ENCODE assay signal across 13 cellular contexts in genomic region chr14:72402429-72402772, GRCh38.
DNase-seq lines count a peak whose midpoint lies in the region; ATAC-seq and TF ChIP-seq lines count a peak whose summit lies in the region.
"Had no signal": no experiment of that assay in that cellular context is flagged by ENCODE, and none has a peak within 500 bp of the region (broad histone marks: within the 10 kb centered on the region; RNA-seq: fewer than 3 reads in every experiment).

No MANE protein-coding gene starts in this region.

- no peak overlapping the region for H4K8ac ChIP-seq in H9 (replicated peaks; ENCODE audit: insufficient read length, low read depth, low read length)

- H3K4me3 ChIP-seq in BLaER1 (no peak overlapping the region), HAP-1 (no peak overlapping the region)
- H3K4me3 ChIP-seq in BLaER1 treated with 17β-estradiol and CSF1 and Interleukin-3, amounts not matched to agents 10 nM and 100 nM, result no peak overlapping the region

- no peak for ATAC-seq in left lobe of liver

- no peaks in the 10 kb centered on the region for H3K27me3 ChIP-seq in BLaER1
- H3K27me3 ChIP-seq in BLaER1 treated with 17β-estradiol and CSF1 and Interleukin-3, amounts not matched to agents 10 nM and 100 nM, result no peaks in the 10 kb centered on the region
- H3K27me3 ChIP-seq in H9 (ENCODE audit: insufficient read depth, low read length), result no peaks in the 10 kb centered on the region
- no peaks in the 10 kb centered on the region for H3K27me3 ChIP-seq in HAP-1 (ENCODE audit: low read depth)

- in situ Hi-C loops in HAP-1 (cut with MboI; ENCODE audit: low sequenced_read_pairs), result no loop called here

- no peaks in the 10 kb centered on the region for H3K79me1 ChIP-seq in H9 (ENCODE audit: insufficient read depth, low read depth, low read length, poor library complexity, severe bottlenecking)

- H3K23me2 ChIP-seq in H9 (ENCODE audit: insufficient read length, low read depth, low read length, poor library complexity, severe bottlenecking), result no peaks in the 10 kb centered on the region

- H3K18ac ChIP-seq in H9 (ENCODE audit: insufficient read length, low read depth, low read length), result no peak overlapping the region

- H3K4me1 Mint-ChIP-seq in activated T-helper 2 cell treated with anti-CD3 and anti-CD28 coated beads, Interferon-gamma antibody, Interleukin-2, Interleukin-4, amounts not matched to agents 10 μg/mL and 5 μg/mL and 100 μg/mL, durations not matched to agents 14 hours and 24 hours and 36 hours (ENCODE audit: low read depth), result peaks cover 27% of the 10 kb centered on the region
- H3K4me1 Mint-ChIP-seq in H9, result peaks cover 6 to 7% of the 10 kb centered on the region in 2 experiments; a peak in 3 of 4 replicates

- intact Hi-C loops in activated T-helper 2 cell treated with anti-CD3 and anti-CD28 coated beads, Interferon-gamma antibody, Interleukin-2, Interleukin-4, amounts not matched to agents 10 μg/mL and 5 μg/mL and 100 μg/mL, durations not matched to agents 14 hours and 24 hours and 36 hours (cut with micrococcal nuclease), result no loop called here

- H3K27ac ChIP-seq in BLaER1, result 0 out of 2 replicates have a peak overlapping the region, but pooled peaks have one; percentile 58
- peak overlapping the region in 1 of 11 experiments; percentile 54; a peak in 2 of 22 replicates for H3K27ac ChIP-seq in BLaER1 treated with 17β-estradiol and CSF1 and Interleukin-3, amounts not matched to agents 10 nM and 100 nM
- peak overlapping the region; percentile 63 for H3K27ac ChIP-seq in KOPT-K1 (ENCODE audit: low read depth, low read length, poor library complexity, severe bottlenecking)
- H3K27ac ChIP-seq in H9 (ENCODE audit: insufficient read length, low read depth, low read length), result no peak overlapping the region
- H3K27ac ChIP-seq: KMS-11 had no signal

- no peak overlapping the region for H2BK12ac ChIP-seq in H9 (ENCODE audit: insufficient read length, low read depth, low read length)

- H3K4ac ChIP-seq in H9 (ENCODE audit: low read depth, low read length), result no peak overlapping the region

- no peak overlapping the region for H2BK5ac ChIP-seq in H9 (ENCODE audit: insufficient read length, low read length)

- H2BK15ac ChIP-seq in H9 (ENCODE audit: low read depth, low read length), result no peak overlapping the region

- no peak overlapping the region for H2BK120ac ChIP-seq in H9 (ENCODE audit: low read depth, low read length, poor library complexity, severe bottlenecking)

- no peak overlapping the region for H2AFZ ChIP-seq in H9 (ENCODE audit: low read length)

- H3K56ac ChIP-seq in H9 (ENCODE audit: insufficient read length, low read depth, low read length), result no peak overlapping the region

- H4K20me1 ChIP-seq in BLaER1 (no peaks in the 10 kb centered on the region), H9 (ENCODE audit: control insufficient read depth, insufficient read depth, insufficient read length) (no peaks in the 10 kb centered on the region)
- no peaks in the 10 kb centered on the region for H4K20me1 ChIP-seq in BLaER1 treated with 17β-estradiol and CSF1 and Interleukin-3, amounts not matched to agents 10 nM and 100 nM

- H3K23ac ChIP-seq in H9 (ENCODE audit: insufficient read length, low read depth, low read length), result no peak overlapping the region

- no peak overlapping the region for H3K14ac ChIP-seq in H9 (ENCODE audit: insufficient read depth, low read length)

- H3K36me3 ChIP-seq in BLaER1, result no peaks in the 10 kb centered on the region
- no peaks in the 10 kb centered on the region for H3K36me3 ChIP-seq in BLaER1 treated with 17β-estradiol and CSF1 and Interleukin-3, amounts not matched to agents 10 nM and 100 nM
- no peaks in the 10 kb centered on the region for H3K36me3 ChIP-seq in KOPT-K1 (ENCODE audit: insufficient read depth, low read length)
- no peaks in the 10 kb centered on the region for H3K36me3 ChIP-seq in HAP-1 (replicated peaks)

- TF ChIP-seq CTCF in H9 (conservative IDR thresholded peaks at IDR 0.05), result no peak

- peaks cover 36% of the 10 kb centered on the region for H3K27me3 Mint-ChIP-seq in activated T-helper 2 cell treated with anti-CD3 and anti-CD28 coated beads, Interferon-gamma antibody, Interleukin-2, Interleukin-4, amounts not matched to agents 10 μg/mL and 5 μg/mL and 100 μg/mL, durations not matched to agents 14 hours and 24 hours and 36 hours (ENCODE audit: low read depth)
- no peaks in the 10 kb centered on the region for H3K27me3 Mint-ChIP-seq in H9 (ENCODE audit: low read depth)

- peak overlapping the region; percentile 43 for H3K4me3 Mint-ChIP-seq in activated T-helper 2 cell treated with anti-CD3 and anti-CD28 coated beads, Interferon-gamma antibody, Interleukin-2, Interleukin-4, amounts not matched to agents 10 μg/mL and 5 μg/mL and 100 μg/mL, durations not matched to agents 14 hours and 24 hours and 36 hours (ENCODE audit: low read depth)
- H3K4me3 Mint-ChIP-seq in H9, result no peak overlapping the region
- H3K4me3 Mint-ChIP-seq: CD4-positive, alpha-beta T cell had no signal

- H3K9ac ChIP-seq in BLaER1 (no peak overlapping the region), H9 (ENCODE audit: extremely low read depth, insufficient read length, low read length) (no peak overlapping the region)
- no peak overlapping the region for H3K9ac ChIP-seq in BLaER1 treated with 17β-estradiol and CSF1 and Interleukin-3, amounts not matched to agents 10 nM and 100 nM
- H3K9ac ChIP-seq: KMS-11 had no signal

- peaks cover 5% of the 10 kb centered on the region for H3K9me3 Mint-ChIP-seq in activated T-helper 2 cell treated with anti-CD3 and anti-CD28 coated beads, Interferon-gamma antibody, Interleukin-2, Interleukin-4, amounts not matched to agents 10 μg/mL and 5 μg/mL and 100 μg/mL, durations not matched to agents 14 hours and 24 hours and 36 hours
- peaks cover 0 to 2% of the 10 kb centered on the region in 2 experiments; a peak in 1 of 5 replicates for H3K9me3 Mint-ChIP-seq in H9
- H3K9me3 Mint-ChIP-seq: CD4-positive, alpha-beta T cell had no signal

- H3K36me3 Mint-ChIP-seq in activated T-helper 2 cell treated with anti-CD3 and anti-CD28 coated beads, Interferon-gamma antibody, Interleukin-2, Interleukin-4, amounts not matched to agents 10 μg/mL and 5 μg/mL and 100 μg/mL, durations not matched to agents 14 hours and 24 hours and 36 hours (ENCODE audit: low read depth), result peaks cover 5% of the 10 kb centered on the region
- no peaks in the 10 kb centered on the region for H3K36me3 Mint-ChIP-seq in H9 (ENCODE audit: insufficient read depth in 1 of 3, low read depth in 3 of 3)

- no peak for DNase-seq in activated T-helper 2 cell treated with anti-CD3 and anti-CD28 coated beads, Interferon-gamma antibody, Interleukin-2, Interleukin-4, amounts not matched to agents 10 μg/mL and 5 μg/mL and 100 μg/mL, durations not matched to agents 14 hours and 24 hours and 36 hours (ENCODE audit: low spot score)
- DNase-seq in left lobe of liver (ENCODE audit: low spot score), result no peak
- DNase-seq in H9, result no peak
- DNase-seq in HAP-1 (ENCODE audit: low spot score in 2 of 2), result no peak
- DNase-seq: Calu3; CD4-positive, alpha-beta T cell; DMS 273 treated with DMSO at 0.1 percent for 48 hours; GF-D8; IMR-90 had no signal

- H3K9me3 ChIP-seq in BLaER1 (no peaks in the 10 kb centered on the region), KOPT-K1 (ENCODE audit: insufficient read depth, low read length, poor library complexity, severe bottlenecking) (no peaks in the 10 kb centered on the region), H9 (ENCODE audit: control insufficient read depth, low read depth, low read length) (no peaks in the 10 kb centered on the region), HAP-1 (no peaks in the 10 kb centered on the region)
- H3K9me3 ChIP-seq in BLaER1 treated with 17β-estradiol and CSF1 and Interleukin-3, amounts not matched to agents 10 nM and 100 nM (replicated peaks in 1 of 11), result 0 out of 22 replicates have a peak, but pooled peaks cover 0 to 4% (median 0%) of the 10 kb centered on the region in 11 experiments

- no peak overlapping the region for H2AK5ac ChIP-seq in H9 (ENCODE audit: insufficient read length, low read length)

- H3K27ac Mint-ChIP-seq in activated T-helper 2 cell treated with anti-CD3 and anti-CD28 coated beads, Interferon-gamma antibody, Interleukin-2, Interleukin-4, amounts not matched to agents 10 μg/mL and 5 μg/mL and 100 μg/mL, durations not matched to agents 14 hours and 24 hours and 36 hours, result peak overlapping the region; percentile 30
- H3K27ac Mint-ChIP-seq in H9, result no peak overlapping the region
- H3K27ac Mint-ChIP-seq: CD4-positive, alpha-beta T cell had no signal

- H3T11ph ChIP-seq in H9 (ENCODE audit: low read length), result no peak overlapping the region

- H3K4me1 ChIP-seq in BLaER1 (peaks cover 27% of the 10 kb centered on the region), H9 (ENCODE audit: insufficient read depth, low read length) (no peaks in the 10 kb centered on the region), HAP-1 (no peaks in the 10 kb centered on the region)
- H3K4me1 ChIP-seq in BLaER1 treated with 17β-estradiol and CSF1 and Interleukin-3, amounts not matched to agents 10 nM and 100 nM, result peaks cover 9 to 29% (median 24%) of the 10 kb centered on the region in 10 experiments

- H3K4me2 ChIP-seq in BLaER1, result peak overlapping the region; percentile 81
- H3K4me2 ChIP-seq in BLaER1 treated with 17β-estradiol and CSF1 and Interleukin-3, amounts not matched to agents 10 nM and 100 nM, result peak overlapping the region in 9 of 11 experiments; percentile 25 to 77 (median 68); a peak in 16 of 22 replicates
- no peak overlapping the region for H3K4me2 ChIP-seq in H9 (ENCODE audit: insufficient read depth, insufficient read length, low read length)
- H3K4me2 ChIP-seq: KMS-11 had no signal

- WGBS in H9 (ENCODE audit: extremely low coverage, insufficient read length, low lambda C conversion rate), result no CpG with 5 or more reads among the region's 3 CpGs

- no peak overlapping the region for H4K91ac ChIP-seq in H9 (ENCODE audit: insufficient read length, low read depth, low read length)

- no peak overlapping the region for H4K5ac ChIP-seq in H9 (ENCODE audit: insufficient read length, low read depth, low read length)

- H3K79me2 ChIP-seq in H9 (ENCODE audit: insufficient read depth, low read length), result no peaks in the 10 kb centered on the region

- H2BK20ac ChIP-seq in H9 (ENCODE audit: low read depth, low read length, poor library complexity, severe bottlenecking), result no peak overlapping the region
